1 cellular context compared by ENCODE assay signal in genomic region chr14:33636715-33637114, GRCh38.
TF ChIP-seq lines count a peak whose summit lies in the region.

No MANE protein-coding gene starts in this region.

TF ChIP-seq in GM12878, 131 proteins besides CTCF, POLR2A, EP300 and RAD21 (continued from another document):
- TF ChIP-seq, protein P1, sequence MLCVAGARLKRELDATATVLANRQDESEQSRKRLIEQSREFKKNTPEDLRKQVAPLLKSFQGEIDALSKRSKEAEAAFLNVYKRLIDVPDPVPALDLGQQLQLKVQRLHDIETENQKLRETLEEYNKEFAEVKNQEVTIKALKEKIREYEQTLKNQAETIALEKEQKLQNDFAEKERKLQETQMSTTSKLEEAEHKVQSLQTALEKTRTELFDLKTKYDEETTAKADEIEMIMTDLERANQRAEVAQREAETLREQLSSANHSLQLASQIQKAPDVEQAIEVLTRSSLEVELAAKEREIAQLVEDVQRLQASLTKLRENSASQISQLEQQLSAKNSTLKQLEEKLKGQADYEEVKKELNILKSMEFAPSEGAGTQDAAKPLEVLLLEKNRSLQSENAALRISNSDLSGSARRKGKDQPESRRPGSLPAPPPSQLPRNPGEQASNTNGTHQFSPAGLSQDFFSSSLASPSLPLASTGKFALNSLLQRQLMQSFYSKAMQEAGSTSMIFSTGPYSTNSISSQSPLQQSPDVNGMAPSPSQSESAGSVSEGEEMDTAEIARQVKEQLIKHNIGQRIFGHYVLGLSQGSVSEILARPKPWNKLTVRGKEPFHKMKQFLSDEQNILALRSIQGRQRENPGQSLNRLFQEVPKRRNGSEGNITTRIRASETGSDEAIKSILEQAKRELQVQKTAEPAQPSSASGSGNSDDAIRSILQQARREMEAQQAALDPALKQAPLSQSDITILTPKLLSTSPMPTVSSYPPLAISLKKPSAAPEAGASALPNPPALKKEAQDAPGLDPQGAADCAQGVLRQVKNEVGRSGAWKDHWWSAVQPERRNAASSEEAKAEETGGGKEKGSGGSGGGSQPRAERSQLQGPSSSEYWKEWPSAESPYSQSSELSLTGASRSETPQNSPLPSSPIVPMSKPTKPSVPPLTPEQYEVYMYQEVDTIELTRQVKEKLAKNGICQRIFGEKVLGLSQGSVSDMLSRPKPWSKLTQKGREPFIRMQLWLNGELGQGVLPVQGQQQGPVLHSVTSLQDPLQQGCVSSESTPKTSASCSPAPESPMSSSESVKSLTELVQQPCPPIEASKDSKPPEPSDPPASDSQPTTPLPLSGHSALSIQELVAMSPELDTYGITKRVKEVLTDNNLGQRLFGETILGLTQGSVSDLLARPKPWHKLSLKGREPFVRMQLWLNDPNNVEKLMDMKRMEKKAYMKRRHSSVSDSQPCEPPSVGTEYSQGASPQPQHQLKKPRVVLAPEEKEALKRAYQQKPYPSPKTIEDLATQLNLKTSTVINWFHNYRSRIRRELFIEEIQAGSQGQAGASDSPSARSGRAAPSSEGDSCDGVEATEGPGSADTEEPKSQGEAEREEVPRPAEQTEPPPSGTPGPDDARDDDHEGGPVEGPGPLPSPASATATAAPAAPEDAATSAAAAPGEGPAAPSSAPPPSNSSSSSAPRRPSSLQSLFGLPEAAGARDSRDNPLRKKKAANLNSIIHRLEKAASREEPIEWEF (IDR thresholded peaks at IDR 0.05; ENCODE audit: insufficient replicate concordance, low read depth, low read length) = no peak
- TF ChIP-seq ZBED1 (IDR thresholded peaks at IDR 0.05; ENCODE audit: borderline replicate concordance) (no peak), MAX (IDR thresholded peaks at IDR 0.05; ENCODE audit: low read depth, low read length) (no peak)
TF ChIP-seq in GM12878: peak in this region for 1.
